Comparison of ENCODE assay signal across 11 cellular contexts in genomic region chr12:9731797-9732196, GRCh38. TPM values are rescaled to one million over a fixed set of nuclear protein-coding genes. Genes with fewer than 3 reads are reported as not detected.
DNase-seq lines count a peak whose midpoint lies in the region; ATAC-seq, FAIRE-seq and TF ChIP-seq lines count a peak whose summit lies in the region.
"Had no signal": no experiment of that assay in that cellular context is flagged by ENCODE, and none has a peak within 500 bp of the region (broad histone marks: within the 10 kb centered on the region; RNA-seq: fewer than 3 reads in every experiment).

No MANE protein-coding gene starts in this region.

- H3K4me3 ChIP-seq in OCI-LY1 (ENCODE audit: low read depth, low read length, poor library complexity, severe bottlenecking) = peak overlapping the region; percentile 71
- H3K4me3 ChIP-seq in left lung = no peak overlapping the region
- H3K4me3 ChIP-seq: stomach had no signal

- 0 out of 2 replicates have a peak, but pooled peaks cover 8% of the 10 kb centered on the region for H3K36me3 ChIP-seq in OCI-LY1 (ENCODE audit: insufficient read depth, low read length)
- no peaks in the 10 kb centered on the region for H3K36me3 ChIP-seq in left lung
- H3K36me3 ChIP-seq: stomach had no signal

- H3K27me3 ChIP-seq in OCI-LY1 (ENCODE audit: insufficient read depth, low read length) = no peaks in the 10 kb centered on the region
- H3K27me3 ChIP-seq in left lung = no peaks in the 10 kb centered on the region
- H3K27me3 ChIP-seq: stomach had no signal

- peak; percentile 40 for FAIRE-seq in GM12891 (lab: Jason Lieb, UNC)

- 0 out of 2 replicates have a peak, but pooled peaks cover 4% of the 10 kb centered on the region for H3F3A ChIP-seq in OCI-LY1 (ENCODE audit: insufficient read depth, low read length)

- no peak for DNase-seq in GM12891 (ENCODE audit: insufficient read length, low spot score)
- no peak for DNase-seq in left lung
- DNase-seq in SHP77 treated with DMSO at 0.1 percent for 48 hours (lab: John Stamatoyannopoulos, UW) = no peak
- DNase-seq in NCI-H526 (lab: John Stamatoyannopoulos, UW) = no peak
- DNase-seq: IMR-90, right cardiac atrium, stomach had no signal

- H4K20me1 ChIP-seq in OCI-LY1 (ENCODE audit: insufficient read depth, low read length) = no peaks in the 10 kb centered on the region

- TF ChIP-seq CTCF in OCI-LY1 (IDR thresholded peaks at IDR 0.05; ENCODE audit: low read length) (no peak), left lung (IDR thresholded peaks at IDR 0.05) (no peak)

- H3K27ac ChIP-seq in OCI-LY1 (ENCODE audit: low read depth, low read length, poor library complexity, severe bottlenecking) (peak overlapping the region; percentile 92), left lung (peak overlapping the region in 1 of 2 donors; percentile 57)

- H3K4me1 ChIP-seq in OCI-LY1 (ENCODE audit: insufficient read depth, low read length, severe bottlenecking) (peaks cover 65% of the 10 kb centered on the region), left lung (peaks cover 0 to 5% of the 10 kb centered on the region in 2 donors)
- H3K4me1 ChIP-seq: stomach had no signal

- no peak for TF ChIP-seq POLR2A in GM12891 (IDR thresholded peaks at IDR 0.05; ENCODE audit: low read depth, low read length)

- H3K79me2 ChIP-seq in OCI-LY1 (ENCODE audit: insufficient read depth, low read length) = peaks cover 55% of the 10 kb centered on the region

- H2AFZ ChIP-seq in OCI-LY1 (ENCODE audit: low read length) = no peak overlapping the region

- no peaks in the 10 kb centered on the region for H3K9me2 ChIP-seq in OCI-LY1 (ENCODE audit: low read depth, low read length)

- peak overlapping the region; percentile 85 for H3K9ac ChIP-seq in OCI-LY1 (ENCODE audit: low read length)

- peak; percentile 36 for ATAC-seq in GM21825 (IDR thresholded peaks at IDR 0.05; ENCODE audit: unreplicated experiment)
- peak; percentile 32 for ATAC-seq in left lung
- no peak for ATAC-seq in HG02870 (IDR thresholded peaks at IDR 0.05; ENCODE audit: unreplicated experiment)
- ATAC-seq in HG03571 (IDR thresholded peaks at IDR 0.05; ENCODE audit: unreplicated experiment) = no peak
- ATAC-seq: right cardiac atrium had no signal

- peak overlapping the region; percentile 77 for H3K4me2 ChIP-seq in OCI-LY1 (ENCODE audit: low read length)

- intact Hi-C loops in left lung (cut with DNase I) = no loop called here

- H3K9me3 ChIP-seq in OCI-LY1 (ENCODE audit: low read length) (no peaks in the 10 kb centered on the region), left lung (no peaks in the 10 kb centered on the region)
- H3K9me3 ChIP-seq: stomach had no signal

TF ChIP-seq in GM12891, 5 proteins besides CTCF, POLR2A, EP300 and RAD21:
- TF ChIP-seq POLR2AphosphoS5 (IDR thresholded peaks at IDR 0.05; ENCODE audit: low read depth, low read length) (no peak), SPI1 (IDR thresholded peaks at IDR 0.05; ENCODE audit: low read depth, low read length) (peak; percentile 66), PAX5 (IDR thresholded peaks at IDR 0.05; ENCODE audit: insufficient read depth, low read length, severe bottlenecking) (no peak), TAF1 (IDR thresholded peaks at IDR 0.05; ENCODE audit: low read depth, low read length) (no peak), POU2F2 (IDR thresholded peaks at IDR 0.05; ENCODE audit: low read depth, low read length) (no peak)

RNA-seq across cellular contexts. Expression of gene CLECL1, which starts 1.1 kb away (rescaled TPM):
- 24.6 TPM for polyA plus RNA-seq in GM12891 (2012; ENCODE audit: low read depth, missing spikeins)
- not detected for total RNA-seq in left lung
- total RNA-seq: IMR-90 had no signal
- polyA plus RNA-seq: IMR-90 had no signal

RNA-seq across cellular contexts. Expression of gene CD69, which starts 28.9 kb away (rescaled TPM):
- 23.7 TPM for polyA plus RNA-seq in GM12891 (2012; ENCODE audit: low read depth, missing spikeins)
- 1 to 10 TPM; 4.4 to 6.5 TPM for total RNA-seq in left lung
- total RNA-seq: IMR-90 had no signal
- polyA plus RNA-seq: IMR-90 had no signal

Comparison
In these comparisons a context has a peak if more than half of its experiments do, and no peak if none do; other contexts are left out.
1. ATAC-seq: peak in GM21825 (single experiment) and left lung (single experiment); none in HG02870 (single experiment) and HG03571 (single experiment).